In genomic region chr19:30959011-30959410, GRCh38 we compare ENCODE assay signal across 3 cellular contexts.
"Had no signal": no experiment of that assay in that cellular context is flagged by ENCODE, and none has a peak within 500 bp of the region (broad histone marks: within the 10 kb centered on the region; RNA-seq: fewer than 3 reads in every experiment).

No MANE protein-coding gene starts in this region.

- ATAC-seq: GM12878 had no signal

- DNase-seq: GDM1, GF-D8 had no signal

- H3K4me3 ChIP-seq: GM12878 had no signal
